ENCODE assay signal across 2 cellular contexts in the genomic region with DNA sequence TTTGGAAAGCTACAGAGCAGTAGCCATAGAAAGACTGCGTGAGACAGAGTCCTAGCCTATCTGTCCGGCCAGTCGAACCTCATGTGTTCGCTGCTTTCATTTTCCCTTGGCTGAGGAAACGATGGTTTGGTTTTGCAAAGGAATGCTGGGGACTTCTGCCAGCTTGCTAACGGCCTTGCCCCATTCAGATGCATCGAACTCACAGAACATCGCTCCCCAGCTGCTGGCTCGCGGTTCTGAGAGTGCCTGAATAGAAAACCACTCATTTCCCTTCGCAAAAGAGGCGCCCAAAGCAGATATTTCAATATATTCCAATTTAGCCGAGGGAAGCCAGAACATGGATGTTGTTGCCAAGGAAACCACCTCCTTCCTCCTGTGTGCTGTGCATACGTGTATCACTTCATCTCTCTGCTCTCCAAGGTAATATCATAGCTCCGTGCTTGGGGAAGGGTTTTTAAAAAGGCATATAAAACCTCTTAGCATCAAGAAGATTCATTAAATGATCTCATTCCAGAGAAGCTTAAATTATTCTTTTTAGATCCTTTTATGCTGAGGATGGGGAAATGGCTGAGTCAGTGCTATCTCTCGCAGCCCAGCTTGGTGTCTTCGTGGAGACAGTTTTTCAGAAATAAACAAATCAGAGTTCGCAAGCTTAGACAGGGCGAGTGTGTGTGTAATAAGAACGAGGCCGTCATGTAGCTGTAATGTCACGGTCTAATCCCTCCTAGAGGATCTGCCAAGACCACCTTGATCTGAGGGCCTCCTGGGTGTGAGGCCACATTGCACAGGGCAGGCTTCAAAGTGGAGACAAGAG.
TF ChIP-seq lines count a peak whose summit lies in the region.

No MANE protein-coding gene starts in this region.

TF ChIP-seq in SK-N-SH, 30 proteins besides CTCF, POLR2A, EP300 and RAD21 (continued from another document):
- TF ChIP-seq USF2 (IDR thresholded peaks at IDR 0.05; ENCODE audit: borderline replicate concordance, low read depth, low read length) (no peak), YY1 (IDR thresholded peaks at IDR 0.05; ENCODE audit: low read depth) (no peak)

TF ChIP-seq in SK-N-SH treated with all-trans-retinoic acid at 6 μM for 48 hours, 23 proteins besides CTCF, POLR2A, EP300 and RAD21 (continued from another document):
- TF ChIP-seq, protein P1, sequence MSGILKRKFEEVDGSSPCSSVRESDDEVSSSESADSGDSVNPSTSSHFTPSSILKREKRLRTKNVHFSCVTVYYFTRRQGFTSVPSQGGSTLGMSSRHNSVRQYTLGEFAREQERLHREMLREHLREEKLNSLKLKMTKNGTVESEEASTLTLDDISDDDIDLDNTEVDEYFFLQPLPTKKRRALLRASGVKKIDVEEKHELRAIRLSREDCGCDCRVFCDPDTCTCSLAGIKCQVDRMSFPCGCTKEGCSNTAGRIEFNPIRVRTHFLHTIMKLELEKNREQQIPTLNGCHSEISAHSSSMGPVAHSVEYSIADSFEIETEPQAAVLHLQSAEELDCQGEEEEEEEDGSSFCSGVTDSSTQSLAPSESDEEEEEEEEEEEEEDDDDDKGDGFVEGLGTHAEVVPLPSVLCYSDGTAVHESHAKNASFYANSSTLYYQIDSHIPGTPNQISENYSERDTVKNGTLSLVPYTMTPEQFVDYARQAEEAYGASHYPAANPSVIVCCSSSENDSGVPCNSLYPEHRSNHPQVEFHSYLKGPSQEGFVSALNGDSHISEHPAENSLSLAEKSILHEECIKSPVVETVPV (CRISPR knock-in tag; IDR thresholded peaks at IDR 0.05) = no peak
- no peak for TF ChIP-seq ZFP3 (CRISPR knock-in tag; IDR thresholded peaks at IDR 0.05)
- TF ChIP-seq ZNF565 (CRISPR knock-in tag; conservative IDR thresholded peaks at IDR 0.05; ENCODE audit: low read depth) = no peak
- no peak for TF ChIP-seq TCF4 (CRISPR knock-in tag; IDR thresholded peaks at IDR 0.05; ENCODE audit: borderline replicate concordance)
- TF ChIP-seq TOX (CRISPR knock-in tag; IDR thresholded peaks at IDR 0.05; ENCODE audit: borderline replicate concordance) = no peak
- no peak for TF ChIP-seq PATZ1 (CRISPR knock-in tag; IDR thresholded peaks at IDR 0.05; ENCODE audit: borderline replicate concordance)
- no peak for TF ChIP-seq OSR1 (CRISPR knock-in tag; IDR thresholded peaks at IDR 0.05)
- TF ChIP-seq CSDC2 (CRISPR knock-in tag; IDR thresholded peaks at IDR 0.05) = no peak
- no peak for TF ChIP-seq ZC3H10 (CRISPR knock-in tag; IDR thresholded peaks at IDR 0.05)
- TF ChIP-seq ZFP30 (CRISPR knock-in tag; IDR thresholded peaks at IDR 0.05) = no peak
- TF ChIP-seq ARNTL (CRISPR knock-in tag; IDR thresholded peaks at IDR 0.05; ENCODE audit: borderline replicate concordance, low read depth) = no peak
- TF ChIP-seq GLIS3 (CRISPR knock-in tag; IDR thresholded peaks at IDR 0.05) = no peak
- TF ChIP-seq RARB (CRISPR knock-in tag; IDR thresholded peaks at IDR 0.05) = no peak
